In genomic region chr20:38173237-38174156, GRCh38 we compare ENCODE assay signal across 14 cellular contexts. TPM values are rescaled to one million over a fixed set of nuclear protein-coding genes. Genes with fewer than 3 reads are reported as not detected.
DNase-seq lines count a peak whose midpoint lies in the region; ATAC-seq, FAIRE-seq and TF ChIP-seq lines count a peak whose summit lies in the region.
"Had no signal": no experiment of that assay in that cellular context is flagged by ENCODE, and none has a peak within 500 bp of the region (broad histone marks: within the 10 kb centered on the region; RNA-seq: fewer than 3 reads in every experiment).

No MANE protein-coding gene starts in this region.

- H3K27me3 ChIP-seq in K562 (ENCODE audit: control insufficient read depth in 2 of 2, insufficient read depth in 2 of 2, low read length in 2 of 2) (peaks cover 15 to 16% of the 10 kb centered on the region in 2 experiments; a peak in 4 of 5 replicates), MM.1S (replicated peaks; ENCODE audit: insufficient read depth, low read length) (0 out of 2 replicates have a peak, but pooled peaks cover 3% of the 10 kb centered on the region)
- H3K27me3 ChIP-seq in CD4-positive, alpha-beta T cell (ENCODE audit: control insufficient read depth, insufficient read depth, low read length), result no peaks in the 10 kb centered on the region
- H3K27me3 ChIP-seq: dorsolateral prefrontal cortex had no signal

- H3K36me3 Mint-ChIP-seq in CD4-positive, alpha-beta T cell (ENCODE audit: low read depth), result no peaks in the 10 kb centered on the region

- H3F3A ChIP-seq in MM.1S (ENCODE audit: insufficient read depth, low read length), result no peaks in the 10 kb centered on the region

- no peak for TF ChIP-seq POLR2A in K562 (conservative IDR thresholded peaks at IDR 0.05)

- no peak for TF ChIP-seq RAD21 in K562 (CRISPR knock-in tag; conservative IDR thresholded peaks at IDR 0.05 in 1 of 2, IDR thresholded peaks at IDR 0.05 in 1 of 2)

- H3K9ac ChIP-seq in K562 (ENCODE audit: insufficient read depth in 1 of 2, low read depth in 2 of 2, low read length in 2 of 2) (peak overlapping the region in 1 of 2 experiments; percentile 73; a peak in 1 of 4 replicates), MM.1S (ENCODE audit: low read length) (no peak overlapping the region)

- H3K36me3 ChIP-seq in K562 (ENCODE audit: control insufficient read depth, insufficient read depth, low read length), result no peaks in the 10 kb centered on the region
- H3K36me3 ChIP-seq in MM.1S (replicated peaks; ENCODE audit: insufficient read depth, low read length), result no peaks in the 10 kb centered on the region

- peak overlapping the region; percentile 34; the same call in 1 of the 2 replicates for H3K4me2 ChIP-seq in K562 (ENCODE audit: insufficient read depth, low read length)
- H3K4me2 ChIP-seq in MM.1S (ENCODE audit: low read depth, low read length), result no peak overlapping the region

- POLR2A ChIA-PET in K562 (lab: Yijun Ruan, JAX), result interaction anchor here (0.6 to 1.0 kb wide), 4 partner anchors 9 to 46 kb away, joined by 3 to 4 read pairs (median 3); no protein-coding TSS in a partner anchor
- POLR2A ChIA-PET in CD4-positive, alpha-beta T cell (lab: Charles Lee), result no interaction called here

- CTCF ChIA-PET in K562 (lab: Yijun Ruan, JAX; ENCODE audit: low intra/inter-chr PET ratio), result interaction anchor here (0.9 kb wide), 1 partner anchor 47 kb away, joined by 3 read pairs; no protein-coding TSS in a partner anchor
- CTCF ChIA-PET in CD4-positive, alpha-beta T cell (lab: Charles Lee), result no interaction called here

- H3K4me3 ChIP-seq in K562 (no peak overlapping the region), MM.1S (ENCODE audit: low read length) (no peak overlapping the region)
- H3K4me3 ChIP-seq: dorsolateral prefrontal cortex had no signal

- no TSS peak for BruUV-seq in K562 (replicated peaks; lab: Mats Ljungman, UMichigan)

- WGBS in K562 (ENCODE audit: insufficient coverage, low coverage, missing lambda C conversion rate), result 27% methylated on average over 14 of the region's 14 CpGs

- H3K9me1 ChIP-seq in K562 (ENCODE audit: control insufficient read depth, insufficient read depth, low read length), result no peaks in the 10 kb centered on the region

- no peaks in the 10 kb centered on the region for H3K9me3 ChIP-seq in K562 (replicated peaks; ENCODE audit: control insufficient read depth, insufficient read depth, low read depth, low read length)
- no peaks in the 10 kb centered on the region for H3K9me3 ChIP-seq in CD4-positive, alpha-beta T cell (ENCODE audit: control insufficient read depth, low read length)
- no peaks in the 10 kb centered on the region for H3K9me3 ChIP-seq in MM.1S (replicated peaks; ENCODE audit: insufficient read depth, low read length)

- DNase-seq in ACHN, result peak; percentile 80
- DNase-seq in HS-5 (ENCODE audit: low read depth), result peak; percentile 69
- peak; percentile 31 to 68 (median 52) for DNase-seq in K562 (ENCODE audit: extremely low read depth in 1 of 4, low spot score in 3 of 4)
- no peak for DNase-seq in left colon
- no peak for DNase-seq in iPS-NIHi7 (ENCODE audit: extremely low spot score)
- DNase-seq in SHP77 (lab: John Stamatoyannopoulos, UW), result no peak
- DNase-seq in CD4-positive, alpha-beta T cell, result no peak
- DNase-seq in MM.1S, result no peak
- DNase-seq: activated CD4-positive, alpha-beta T cell treated with anti-CD3 and anti-CD28 coated beads, Interleukin-2, amount 10 ng/mL, durations not matched to agents 7 days and 5 days; NCI-H1436; stimulated activated naive CD4-positive, alpha-beta T cell had no signal

- H3K9me3 Mint-ChIP-seq in CD4-positive, alpha-beta T cell, result no peaks in the 10 kb centered on the region
- H3K9me3 Mint-ChIP-seq: activated CD4-positive, alpha-beta T cell treated with anti-CD3 and anti-CD28 coated beads, Interleukin-2, amount 10 ng/mL, durations not matched to agents 7 days and 5 days; neural crest cell had no signal

- H2AFZ ChIP-seq in K562 (ENCODE audit: low read depth, low read length) (peak overlapping the region; percentile 16), MM.1S (ENCODE audit: low read length) (no peak overlapping the region)

- peak; percentile 86 for FAIRE-seq in K562 (lab: Jason Lieb, UNC)
- FAIRE-seq: D721Med had no signal

- H3K27me3 Mint-ChIP-seq in CD4-positive, alpha-beta T cell, result peaks cover 20% of the 10 kb centered on the region

- no peaks in the 10 kb centered on the region for H3K9me2 ChIP-seq in MM.1S (replicated peaks; ENCODE audit: insufficient read depth, low read length)

- H3K27ac Mint-ChIP-seq in CD4-positive, alpha-beta T cell, result no peak overlapping the region
- H3K27ac Mint-ChIP-seq: activated CD4-positive, alpha-beta T cell treated with anti-CD3 and anti-CD28 coated beads, Interleukin-2, amount 10 ng/mL, durations not matched to agents 7 days and 5 days had no signal

- H3K4me1 ChIP-seq in K562 (replicated peaks in 1 of 2; ENCODE audit: control insufficient read depth in 2 of 2, insufficient read depth in 2 of 2, low read length in 2 of 2) (peaks cover 9 to 12% of the 10 kb centered on the region in 2 experiments; a peak in 2 of 5 replicates), MM.1S (ENCODE audit: low read length) (peaks cover 10% of the 10 kb centered on the region; the same call in 1 of the 2 replicates)

- no peaks in the 10 kb centered on the region for H3K4me1 Mint-ChIP-seq in CD4-positive, alpha-beta T cell (ENCODE audit: low read depth)

- no peak overlapping the region for H3K4me3 Mint-ChIP-seq in CD4-positive, alpha-beta T cell
- H3K4me3 Mint-ChIP-seq: activated CD4-positive, alpha-beta T cell treated with anti-CD3 and anti-CD28 coated beads, Interleukin-2, amount 10 ng/mL, durations not matched to agents 7 days and 5 days; neural crest cell had no signal

- H3K27ac ChIP-seq in K562 (ENCODE audit: extremely low read depth, low read depth, low read length) (no peak overlapping the region), MM.1S (ENCODE audit: low read length) (no peak overlapping the region)
- H3K27ac ChIP-seq in CD4-positive, alpha-beta T cell (ENCODE audit: low read depth, low read length), result no peak overlapping the region

- TF ChIP-seq EP300 in K562 (IDR thresholded peaks at IDR 0.05; ENCODE audit: low read length), result no peak

- H3K79me2 ChIP-seq in K562 (ENCODE audit: control insufficient read depth, insufficient read depth, low read length), result no peaks in the 10 kb centered on the region
- H3K79me2 ChIP-seq in MM.1S (ENCODE audit: low read length), result no peaks in the 10 kb centered on the region

- H4K20me1 ChIP-seq in K562 (replicated peaks; ENCODE audit: control insufficient read depth, insufficient read depth, low read length), result 0 out of 2 replicates have a peak, but pooled peaks cover 4% of the 10 kb centered on the region
- H4K20me1 ChIP-seq in MM.1S (ENCODE audit: insufficient read depth, low read length), result no peaks in the 10 kb centered on the region

- ATAC-seq in K562 (peak; percentile 71), left colon (peak; percentile 55)
- ATAC-seq in CD4-positive, alpha-beta T cell (ENCODE audit: poor library complexity), result no peak

- TF ChIP-seq CTCF in K562 (IDR thresholded peaks at IDR 0.05 in 2 of 3, conservative IDR thresholded peaks at IDR 0.05 in 1 of 3; ENCODE audit: insufficient read depth in 2 of 3, low read depth in 1 of 3, low read length in 3 of 3) (no peak), MM.1S (IDR thresholded peaks at IDR 0.05; ENCODE audit: low read length) (no peak)
- no peak for TF ChIP-seq CTCF in CD4-positive, alpha-beta T cell (IDR thresholded peaks at IDR 0.05)

- in situ Hi-C loops in ACHN (cut with HindIII; ENCODE audit: low pct_ligation_motif_present, low pct_unique_long_range_greater_than_20kb, low sequenced_read_pairs), result no loop called here
- in situ Hi-C loops in K562 (cut with MboI), result no loop called here

- intact Hi-C loops in K562 (cut with micrococcal nuclease), result loop anchor here (2.0 kb wide), 1 partner anchor 47 kb away; no protein-coding TSS in a partner anchor
- intact Hi-C loops in left colon (cut with DNase I, micrococcal nuclease), result no loop called here
- intact Hi-C loops in CD4-positive, alpha-beta T cell (cut with DNase I, micrococcal nuclease), result no loop called here

TF ChIP-seq in K562, 482 proteins besides CTCF, POLR2A, EP300 and RAD21 (continues in another document):
- TF ChIP-seq HDAC2 (IDR thresholded peaks at IDR 0.05) (peak; percentile 49; the same call in 1 of the 2 replicates), PKNOX1 (IDR thresholded peaks at IDR 0.05) (peak; percentile 95), RBM25 (IDR thresholded peaks at IDR 0.05; ENCODE audit: low read depth, low read length, severe bottlenecking) (peak; percentile 92), MAZ (CRISPR knock-in tag; conservative IDR thresholded peaks at IDR 0.05 in 1 of 2, IDR thresholded peaks at IDR 0.05 in 1 of 2) (no peak)

RNA-seq across cellular contexts. Expression of gene TGM2, which starts 8.4 kb away (rescaled TPM):
- total RNA-seq in K562 (2011; cell fraction: chromatin; rRNA removed; ENCODE audit: low replicate concordance), result 34.9 and 72.8 TPM in 2 replicates
- 45.9 and 47.5 TPM in 2 replicates for total RNA-seq in K562 (2011; cell fraction: nucleolus; rRNA removed)
- total RNA-seq in K562 (2011; cell fraction: nucleoplasm; rRNA removed), result 36.4 and 37.1 TPM in 2 replicates
- total RNA-seq in K562 (2014; rRNA removed) (48.3 and 61.2 TPM in 2 replicates), K562 (2014; rRNA removed; fragmentation: Illumina TruSeq; extraction: Trizol) (17.4 and 22.0 TPM in 2 replicates), K562 (2015; rRNA removed; fragmentation: Illumina TruSeq; extraction: Trizol) (20.4 and 21.0 TPM in 2 replicates), K562 (2021) (78.5 and 82.3 TPM in 2 replicates), left colon (10 to 100 TPM; 26.9 to 33.9 TPM)
- polyA plus RNA-seq in K562 (2011; rRNA removed) (35.3 and 37.6 TPM in 2 replicates), K562 (2014; fragmentation: Illumina TruSeq; extraction: Trizol) (55.1 and 56.7 TPM in 2 replicates), K562 (2014; fragmentation: Nextera tagmentation; extraction: Ambion mirVana) (1 to 10 TPM; 5.5 TPM), K562 (2014; rRNA removed) (43.9 and 48.0 TPM in 2 replicates)
- polyA plus RNA-seq in K562 (2011; cell fraction: cytosol; rRNA removed), result 31.6 and 76.0 TPM in 2 replicates
- 26.4 and 54.7 TPM in 2 replicates for polyA plus RNA-seq in K562 (2011; cell fraction: nucleus; rRNA removed)
- polyA plus RNA-seq in K562 (2012), result 47.9 and 85.2 TPM in 2 replicates
- 21.4 and 54.6 TPM in 2 replicates for polyA minus RNA-seq in K562 (2011; rRNA and poly(A)+ RNA removed)
- polyA minus RNA-seq in K562 (2011; cell fraction: cytosol; rRNA and poly(A)+ RNA removed), result 46.4 and 51.2 TPM in 2 replicates
- polyA minus RNA-seq in K562 (2011; cell fraction: nucleus; rRNA and poly(A)+ RNA removed), result 18.8 and 21.4 TPM in 2 replicates
- under 1 TPM; 0.06 to 0.27 TPM for total RNA-seq in CD4-positive, alpha-beta T cell

Comparison
In these comparisons a context has a peak if more than half of its experiments do, and no peak if none do; other contexts are left out.
1. DNase-seq: peak in ACHN (single experiment), HS-5 (single experiment) and K562 (4 of 4); none in left colon (0 of 2), iPS-NIHi7 (single experiment), SHP77 (0 of 2), CD4-positive, alpha-beta T cell (0 of 10) and MM.1S (single experiment).
2. RNA of gene TGM2, which starts 8.4 kb away (total RNA-seq): 17.4 to 82.3 TPM in K562 and 26.9 to 33.9 TPM in left colon; 0.06 to 0.27 TPM in CD4-positive, alpha-beta T cell; every median in the first group is over 10 times any median in the second.